In the genomic region with DNA sequence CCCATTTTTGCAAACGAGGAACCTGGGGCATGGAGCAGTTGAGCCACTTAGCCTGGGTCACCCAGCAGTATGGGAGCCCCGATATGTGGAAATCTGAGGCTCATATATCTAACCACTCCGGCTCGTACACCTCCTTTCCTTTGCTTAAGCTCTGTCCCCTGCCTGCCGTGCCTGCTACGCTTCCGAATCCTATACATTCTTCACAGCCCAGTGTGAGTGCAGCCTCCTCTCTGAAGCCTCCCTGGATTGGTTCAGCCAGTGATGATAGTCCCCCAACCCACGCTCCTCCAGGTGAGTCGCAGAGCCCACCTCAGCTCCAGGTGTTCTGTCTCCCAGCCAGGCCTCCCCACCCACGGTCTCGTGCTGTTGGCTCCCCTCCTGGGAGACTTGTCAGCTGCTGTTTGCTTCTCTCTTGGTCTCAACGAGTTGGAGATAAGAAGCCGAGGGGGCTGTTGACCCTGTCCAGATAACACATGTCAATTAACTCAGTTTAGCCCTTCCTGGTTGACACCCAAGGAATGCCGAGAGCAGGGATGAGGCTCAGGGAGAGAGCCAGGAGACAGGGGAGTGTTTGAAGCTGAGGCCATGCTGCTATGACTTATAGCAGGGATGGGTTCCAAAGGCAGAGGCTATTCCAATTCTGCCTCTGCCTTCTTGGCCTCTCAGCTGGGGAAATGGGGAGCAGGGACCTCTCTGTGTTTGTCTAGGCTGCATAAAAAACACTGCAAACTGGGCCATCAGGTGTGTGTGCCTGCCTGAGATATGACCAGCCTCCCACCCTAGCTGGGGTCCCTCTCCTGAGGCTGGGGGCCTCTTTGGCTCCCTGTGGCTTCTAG, we compare ENCODE assay signal across 32 cellular contexts. TPM values are rescaled to one million over a fixed set of nuclear protein-coding genes. Genes with fewer than 3 reads are reported as not detected.
"Had no signal": no experiment of that assay in that cellular context is flagged by ENCODE, and none has a peak within 500 bp of the region (broad histone marks: within the 10 kb centered on the region; RNA-seq: fewer than 3 reads in every experiment).

No MANE protein-coding gene starts in this region.

- H3K4me1 Mint-ChIP-seq: stimulated activated memory B cell treated with anti-CD40 and anti-IgM and Interleukin-4, amounts not matched to agents 10 μg/mL and 1 μg/mL and 100 μg/mL, for 72 hours had no signal

- H3K9me3 ChIP-seq: gastrocnemius medialis, ovary, prostate gland, testis, tibial artery had no signal

- H3K4me3 ChIP-seq: gastrocnemius medialis, ovary, prostate gland, sigmoid colon, testis, tibial artery had no signal

- ATAC-seq: effector memory CD8-positive, alpha-beta T cell; esophagus mucosa; gastrocnemius medialis; left lobe of liver; naive thymus-derived CD8-positive, alpha-beta T cell; right cardiac atrium; stimulated activated memory B cell treated with anti-CD40 and anti-IgM and Interleukin-4, amounts not matched to agents 10 μg/mL and 1 μg/mL and 100 μg/mL, for 72 hours; stimulated activated naive CD8-positive, alpha-beta T cell treated with anti-CD3 and anti-CD28 coated beads, Interleukin-15, Interleukin-2, amounts not matched to agents 100 U/mL and 50 U/mL, for 24 hours had no signal

- H3K27ac ChIP-seq: epithelial cell of prostate, gastrocnemius medialis, ovary, prostate gland, sigmoid colon, testis, tibial artery had no signal

- H3K36me3 ChIP-seq: gastrocnemius medialis, ovary, prostate gland, sigmoid colon, tibial artery had no signal

- H3K27me3 ChIP-seq: ovary, testis had no signal

- DNase-seq: cortex of kidney; effector memory CD8-positive, alpha-beta T cell; foreskin fibroblast; gastrocnemius medialis; head of caudate nucleus; mesenchymal stem cell; naive thymus-derived CD8-positive, alpha-beta T cell; nephron progenitor cell; occipital lobe; ovary; right cardiac atrium; sigmoid colon; stimulated activated CD4-positive, alpha-beta T cell treated with anti-CD3 and anti-CD28 coated beads, Interleukin-2, amount 100 ng/mL, for 24 hours; stimulated activated CD4-positive, alpha-beta T cell treated with anti-CD3 and anti-CD28 coated beads, Interleukin-4, amount 100 ng/mL, for 24 hours; stimulated activated naive CD8-positive, alpha-beta T cell treated with anti-CD3 and anti-CD28 coated beads, Interleukin-15, Interleukin-2, amounts not matched to agents 100 U/mL and 50 U/mL, for 24 hours; substantia nigra; testis; tibial artery had no signal

- H3K9me3 Mint-ChIP-seq: effector memory CD8-positive, alpha-beta T cell; type B pancreatic cell had no signal

- H3K36me3 Mint-ChIP-seq: stimulated activated memory B cell treated with anti-CD40 and anti-IgM and Interleukin-4, amounts not matched to agents 10 μg/mL and 1 μg/mL and 100 μg/mL, for 72 hours; type B pancreatic cell had no signal

- H3K27ac Mint-ChIP-seq: effector memory CD8-positive, alpha-beta T cell; naive thymus-derived CD8-positive, alpha-beta T cell; nephron progenitor cell; stimulated activated memory B cell treated with anti-CD40 and anti-IgM and Interleukin-4, amounts not matched to agents 10 μg/mL and 1 μg/mL and 100 μg/mL, for 72 hours; type B pancreatic cell had no signal

- H3K4me1 ChIP-seq: gastrocnemius medialis, prostate gland, sigmoid colon, testis, tibial artery had no signal

- H3K4me3 Mint-ChIP-seq: effector memory CD8-positive, alpha-beta T cell; naive thymus-derived CD8-positive, alpha-beta T cell; nephron progenitor cell; stimulated activated memory B cell treated with anti-CD40 and anti-IgM and Interleukin-4, amounts not matched to agents 10 μg/mL and 1 μg/mL and 100 μg/mL, for 72 hours; type B pancreatic cell had no signal

RNA-seq across cellular contexts. Expression of gene SDSL, which starts 19.0 kb away (rescaled TPM):
- total RNA-seq: naive thymus-derived CD8-positive, alpha-beta T cell had no signal
- polyA plus RNA-seq: naive thymus-derived CD8-positive, alpha-beta T cell had no signal

RNA-seq across cellular contexts. Expression of gene LHX5, which starts 30.5 kb away (rescaled TPM):
- total RNA-seq: dermis microvascular lymphatic vessel endothelial cell; esophagus mucosa; gastrocnemius medialis; glomerular endothelial cell; left lobe of liver; lower leg skin; lung microvascular endothelial cell; myocyte; naive thymus-derived CD8-positive, alpha-beta T cell; occipital lobe; ovary; prostate gland; right cardiac atrium; sigmoid colon; skeletal muscle tissue; urinary bladder had no signal
- polyA plus RNA-seq: naive thymus-derived CD8-positive, alpha-beta T cell; ovary; right cardiac atrium; sigmoid colon; urinary bladder had no signal

RNA-seq across cellular contexts. Expression of gene SDS, which starts 37.5 kb away (rescaled TPM):
- total RNA-seq: dermis microvascular lymphatic vessel endothelial cell; glomerular endothelial cell; lung microvascular endothelial cell; myocyte; naive thymus-derived CD8-positive, alpha-beta T cell; skeletal muscle tissue; urinary bladder had no signal
- polyA plus RNA-seq: keratinocyte; naive thymus-derived CD8-positive, alpha-beta T cell had no signal
